ENCODE assay signal across 26 cellular contexts in genomic region chr21:31515253-31515652, GRCh38.
"Had no signal": no experiment of that assay in that cellular context is flagged by ENCODE, and none has a peak within 500 bp of the region (broad histone marks: within the 10 kb centered on the region; RNA-seq: fewer than 3 reads in every experiment).

No MANE protein-coding gene starts in this region.

- H3K4me3 ChIP-seq: breast epithelium, mucosa of descending colon, pancreas, prostate gland, skin epidermis, thyroid gland, upper lobe of left lung had no signal

- H3K27me3 ChIP-seq: breast epithelium, pancreas, thyroid gland, upper lobe of left lung had no signal

- H3K36me3 ChIP-seq: breast epithelium, pancreas, prostate gland, thyroid gland, upper lobe of left lung had no signal

- DNase-seq: activated CD4-positive, alpha-beta T cell treated with anti-CD3 and anti-CD28 coated beads for 1 hour; activated CD4-positive, alpha-beta T cell treated with anti-CD3 and anti-CD28 coated beads, Interleukin-2, amount 10 ng/mL, durations not matched to agents 7 days and 5 days; activated CD8-positive, alpha-beta T cell treated with anti-CD3 and anti-CD28 coated beads for 36 hours; activated naive CD8-positive, alpha-beta T cell treated with anti-CD3 and anti-CD28 coated beads, Interleukin-2, amount 50 U/mL, for 24 hours; activated T-cell treated with anti-CD3 and anti-CD28 coated beads, Interleukin-2, amount 50 U/mL, for 4 hours; central memory CD4-positive, alpha-beta T cell; effector CD8-positive, alpha-beta T cell; left cardiac atrium; left ventricle myocardium superior; mucosa of descending colon; stimulated activated CD4-positive, alpha-beta T cell treated with anti-CD3 and anti-CD28 coated beads, Interleukin-12 subunit alpha, Interleukin-12 subunit beta, amount 100 ng/mL, for 4 hours; stimulated activated CD4-positive, alpha-beta T cell treated with anti-CD3 and anti-CD28 coated beads, Interleukin-4, amount 100 ng/mL, for 1 hour; stimulated activated naive CD8-positive, alpha-beta T cell treated with anti-CD3 and anti-CD28 coated beads, Interleukin-15, Interleukin-2, amounts not matched to agents 100 U/mL and 50 U/mL, for 24 hours; T1000; thyroid gland; upper lobe of left lung had no signal

- ATAC-seq: activated CD8-positive, alpha-beta T cell treated with anti-CD3 and anti-CD28 coated beads for 36 hours; activated naive CD8-positive, alpha-beta T cell treated with anti-CD3 and anti-CD28 coated beads, Interleukin-2, amount 50 U/mL, for 24 hours; activated T-cell treated with anti-CD3 and anti-CD28 coated beads, Interleukin-2, amount 50 U/mL, for 4 hours; activated T-helper 17 cell treated with anti-CD3 and anti-CD28 coated beads, Interleukin-2, amount 50 U/mL, for 72 hours; left cardiac atrium; left ventricle myocardium superior; natural killer cell treated with Interleukin-12 subunit alpha and Interleukin-12 subunit beta and Interleukin-15 and Interleukin-18, amount 100 ng/mL, for 72 hours; stimulated activated naive CD8-positive, alpha-beta T cell treated with anti-CD3 and anti-CD28 coated beads, Interleukin-15, Interleukin-2, amounts not matched to agents 100 U/mL and 50 U/mL, for 24 hours had no signal

- H3K27me3 Mint-ChIP-seq: activated naive CD4-positive, alpha-beta T cell treated with anti-CD3 and anti-CD28 coated beads, Interleukin-2, amount 50 U/mL, for 24 hours; activated T-helper 17 cell treated with anti-CD3 and anti-CD28 coated beads, Interleukin-2, amount 50 U/mL, for 72 hours; dendritic cell treated with granulocyte-macrophage colony-stimulating factor and Interleukin-4, amounts not matched to agents 40 ng/mL and 50 ng/mL, for 4 days; natural killer cell treated with Interleukin-12 subunit alpha and Interleukin-12 subunit beta and Interleukin-15 and Interleukin-18, amount 100 ng/mL, for 72 hours had no signal

- H3K4me1 ChIP-seq: breast epithelium, pancreas, prostate gland, thyroid gland had no signal

- H3K9me3 Mint-ChIP-seq: activated CD4-positive, alpha-beta T cell treated with anti-CD3 and anti-CD28 coated beads, Interleukin-2, amount 10 ng/mL, durations not matched to agents 7 days and 5 days; activated CD8-positive, alpha-beta T cell treated with anti-CD3 and anti-CD28 coated beads for 36 hours; activated naive CD4-positive, alpha-beta T cell treated with anti-CD3 and anti-CD28 coated beads, Interleukin-2, amount 50 U/mL, for 24 hours; activated naive CD8-positive, alpha-beta T cell treated with anti-CD3 and anti-CD28 coated beads, Interleukin-2, amount 50 U/mL, for 24 hours; activated T-cell treated with anti-CD3 and anti-CD28 coated beads, Interleukin-2, amount 50 U/mL, for 4 hours; activated T-helper 17 cell treated with anti-CD3 and anti-CD28 coated beads, Interleukin-2, amount 50 U/mL, for 72 hours; dendritic cell treated with granulocyte-macrophage colony-stimulating factor and Interleukin-4, amounts not matched to agents 40 ng/mL and 50 ng/mL, for 4 days; natural killer cell treated with Interleukin-12 subunit alpha and Interleukin-12 subunit beta and Interleukin-15 and Interleukin-18, amount 100 ng/mL, for 72 hours; T-helper 1 cell treated with Interleukin-12 subunit alpha and Interleukin-12 subunit beta and Interleukin-4 antibody, amounts not matched to agents 30 μg/mL and 1 μg/mL, for 36 hours had no signal

- H3K27ac ChIP-seq: breast epithelium, prostate gland, thyroid gland, upper lobe of left lung had no signal

- H3K4me3 Mint-ChIP-seq: activated CD4-positive, alpha-beta T cell treated with anti-CD3 and anti-CD28 coated beads, Interleukin-2, amount 10 ng/mL, durations not matched to agents 7 days and 5 days; activated CD8-positive, alpha-beta T cell treated with anti-CD3 and anti-CD28 coated beads for 36 hours; activated naive CD4-positive, alpha-beta T cell treated with anti-CD3 and anti-CD28 coated beads, Interleukin-2, amount 50 U/mL, for 24 hours; activated naive CD8-positive, alpha-beta T cell treated with anti-CD3 and anti-CD28 coated beads, Interleukin-2, amount 50 U/mL, for 24 hours; activated T-cell treated with anti-CD3 and anti-CD28 coated beads, Interleukin-2, amount 50 U/mL, for 4 hours; activated T-helper 17 cell treated with anti-CD3 and anti-CD28 coated beads, Interleukin-2, amount 50 U/mL, for 72 hours; dendritic cell treated with granulocyte-macrophage colony-stimulating factor and Interleukin-4, amounts not matched to agents 40 ng/mL and 50 ng/mL, for 4 days; natural killer cell treated with Interleukin-12 subunit alpha and Interleukin-12 subunit beta and Interleukin-15 and Interleukin-18, amount 100 ng/mL, for 72 hours; T-helper 1 cell treated with Interleukin-12 subunit alpha and Interleukin-12 subunit beta and Interleukin-4 antibody, amounts not matched to agents 30 μg/mL and 1 μg/mL, for 36 hours had no signal

- H3K36me3 Mint-ChIP-seq: activated naive CD4-positive, alpha-beta T cell treated with anti-CD3 and anti-CD28 coated beads, Interleukin-2, amount 50 U/mL, for 24 hours; natural killer cell treated with Interleukin-12 subunit alpha and Interleukin-12 subunit beta and Interleukin-15 and Interleukin-18, amount 100 ng/mL, for 72 hours had no signal

- H3K9me3 ChIP-seq: breast epithelium, mucosa of descending colon, pancreas, prostate gland, thyroid gland, upper lobe of left lung had no signal

- FAIRE-seq: frontal cortex, pancreas had no signal

- H3K27ac Mint-ChIP-seq: activated CD4-positive, alpha-beta T cell treated with anti-CD3 and anti-CD28 coated beads, Interleukin-2, amount 10 ng/mL, durations not matched to agents 7 days and 5 days; activated CD8-positive, alpha-beta T cell treated with anti-CD3 and anti-CD28 coated beads for 36 hours; activated naive CD4-positive, alpha-beta T cell treated with anti-CD3 and anti-CD28 coated beads, Interleukin-2, amount 50 U/mL, for 24 hours; activated naive CD8-positive, alpha-beta T cell treated with anti-CD3 and anti-CD28 coated beads, Interleukin-2, amount 50 U/mL, for 24 hours; activated T-helper 17 cell treated with anti-CD3 and anti-CD28 coated beads, Interleukin-2, amount 50 U/mL, for 72 hours; dendritic cell treated with granulocyte-macrophage colony-stimulating factor and Interleukin-4, amounts not matched to agents 40 ng/mL and 50 ng/mL, for 4 days; natural killer cell treated with Interleukin-12 subunit alpha and Interleukin-12 subunit beta and Interleukin-15 and Interleukin-18, amount 100 ng/mL, for 72 hours; T-helper 1 cell treated with Interleukin-12 subunit alpha and Interleukin-12 subunit beta and Interleukin-4 antibody, amounts not matched to agents 30 μg/mL and 1 μg/mL, for 36 hours had no signal
